34 cellular contexts compared by ENCODE assay signal in the genomic region with DNA sequence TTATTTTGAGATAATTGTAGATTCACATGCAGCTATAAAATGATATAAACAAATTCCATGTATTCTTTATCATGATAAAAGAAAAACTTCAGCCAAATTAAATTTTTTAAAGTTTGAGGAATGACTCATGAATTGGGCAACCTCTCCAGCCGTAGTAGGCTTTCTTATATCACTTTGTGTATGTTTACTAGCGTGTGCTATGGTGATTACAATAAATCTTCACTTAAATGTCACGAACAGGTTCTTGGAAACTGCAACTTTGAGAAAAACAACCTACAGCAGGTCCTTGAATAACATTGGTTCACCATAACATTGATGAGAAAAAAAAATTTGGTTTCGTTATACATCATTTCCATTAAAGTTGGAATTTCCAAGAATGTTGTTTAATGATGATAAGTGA.
"Had no signal": no experiment of that assay in that cellular context is flagged by ENCODE, and none has a peak within 500 bp of the region (broad histone marks: within the 10 kb centered on the region; RNA-seq: fewer than 3 reads in every experiment).

No MANE protein-coding gene starts in this region.

- H3K27me3 ChIP-seq: brain microvascular endothelial cell, esophagus squamous epithelium, neutrophil, ovary, sigmoid colon, thyroid gland, upper lobe of left lung, vagina had no signal

- H3K36me3 ChIP-seq: brain microvascular endothelial cell, esophagus squamous epithelium, neutrophil, ovary, sigmoid colon, thyroid gland, upper lobe of left lung, vagina had no signal

- H3K4me3 ChIP-seq: esophagus squamous epithelium, ovary, sigmoid colon, thyroid gland, upper lobe of left lung, vagina had no signal

- H3K9me3 ChIP-seq: neutrophil, ovary, thyroid gland, vagina had no signal

- H3K4me1 ChIP-seq: esophagus squamous epithelium, sigmoid colon, thyroid gland, upper lobe of left lung, vagina had no signal

- H3K27ac ChIP-seq: brain microvascular endothelial cell, epithelial cell of prostate, esophagus squamous epithelium, neutrophil, ovary, sigmoid colon, thyroid gland, upper lobe of left lung, vagina, VCaP had no signal

- DNase-seq: activated CD4-positive, alpha-beta T cell treated with anti-CD3 and anti-CD28 coated beads for 4 hours; activated CD4-positive, alpha-beta T cell treated with anti-CD3 and anti-CD28 coated beads, Interleukin-2, amount 50 U/mL, for 4 hours; activated CD8-positive, alpha-beta memory T cell treated with anti-CD3 and anti-CD28 coated beads for 24 hours; activated effector memory CD4-positive, alpha-beta T cell treated with Interleukin-2 at 50 U/mL for 16 hours; activated naive CD4-positive, alpha-beta T cell treated with anti-CD3 and anti-CD28 coated beads, Interleukin-2, amount 10 ng/mL, durations not matched to agents 7 days and 5 days; activated naive CD8-positive, alpha-beta T cell treated with anti-CD3 and anti-CD28 coated beads, Interleukin-2, amount 10 ng/mL, durations not matched to agents 7 days and 5 days; amniotic stem cell; brain microvascular endothelial cell; dermis blood vessel endothelial cell; effector CD4-positive, alpha-beta T cell; esophagus squamous epithelium; head of caudate nucleus; hypothalamus; immature natural killer cell; kidney; left colon; mammary epithelial cell; naive B cell; nephron progenitor cell; ovary; retina; sigmoid colon; small intestine; stimulated activated CD4-positive, alpha-beta T cell treated with anti-CD3 and anti-CD28 coated beads, Interleukin-4, amount 100 ng/mL, for 4 hours; stimulated activated CD8-positive, alpha-beta memory T cell treated with anti-CD3 and anti-CD28 coated beads, Interleukin-4, amount 100 ng/mL, for 48 hours; stimulated activated naive CD8-positive, alpha-beta T cell treated with anti-CD3 and anti-CD28 coated beads, Interleukin-15, amount 100 ng/mL, for 72 hours; substantia nigra; thyroid gland; upper lobe of left lung had no signal

- ATAC-seq: left colon; stimulated activated memory B cell treated with anti-CD40 and anti-IgM and Interleukin-4, amounts not matched to agents 10 μg/mL and 1 μg/mL and 100 μg/mL, for 72 hours; stimulated activated naive CD8-positive, alpha-beta T cell treated with anti-CD3 and anti-CD28 coated beads, Interleukin-15, amount 100 ng/mL, for 72 hours had no signal
